In genomic region chr15:44443515-44443914, GRCh38 we compare ENCODE assay signal across 34 cellular contexts.
"Had no signal": no experiment of that assay in that cellular context is flagged by ENCODE, and none has a peak within 500 bp of the region (broad histone marks: within the 10 kb centered on the region; RNA-seq: fewer than 3 reads in every experiment).

No MANE protein-coding gene starts in this region.

- H3K4me2 ChIP-seq: KMS-11 had no signal

- H3K27me3 ChIP-seq: MG63 had no signal

- H3K27ac ChIP-seq: KMS-11 had no signal

- DNase-seq: Karpas-422, Kasumi-1, MG63, MV-4-11, NCI-H1048, NCI-H1092, NCI-H1092 treated with DMSO at 0.1 percent for 48 hours, NCI-H1105, NCI-H1105 treated with DMSO at 0.1 percent for 48 hours, NCI-H1417, NCI-H1417 treated with DMSO at 0.1 percent for 48 hours, NCI-H1436, NCI-H1436 treated with DMSO at 0.1 percent for 48 hours, NCI-H146, NCI-H1694, NCI-H1694 treated with DMSO at 0.1 percent for 48 hours, NCI-H187, NCI-H187 treated with DMSO at 0.1 percent for 48 hours, NCI-H1930, NCI-H2029, NCI-H2029 treated with DMSO at 0.1 percent for 48 hours, NCI-H2081, NCI-H2081 treated with DMSO at 0.1 percent for 48 hours, NCI-H2107, NCI-H2171, NCI-H2171 treated with DMSO at 0.1 percent for 48 hours, NCI-H2227 treated with DMSO at 0.1 percent for 48 hours, NCI-H226, NCI-H345, NCI-H446, NCI-H446 treated with DMSO at 0.1 percent for 48 hours, NCI-H510A, NCI-H510A treated with DMSO at 0.1 percent for 48 hours had no signal

- H3K4me3 ChIP-seq: MG63 had no signal

- H3K9ac ChIP-seq: KMS-11 had no signal
